In the genomic region with DNA sequence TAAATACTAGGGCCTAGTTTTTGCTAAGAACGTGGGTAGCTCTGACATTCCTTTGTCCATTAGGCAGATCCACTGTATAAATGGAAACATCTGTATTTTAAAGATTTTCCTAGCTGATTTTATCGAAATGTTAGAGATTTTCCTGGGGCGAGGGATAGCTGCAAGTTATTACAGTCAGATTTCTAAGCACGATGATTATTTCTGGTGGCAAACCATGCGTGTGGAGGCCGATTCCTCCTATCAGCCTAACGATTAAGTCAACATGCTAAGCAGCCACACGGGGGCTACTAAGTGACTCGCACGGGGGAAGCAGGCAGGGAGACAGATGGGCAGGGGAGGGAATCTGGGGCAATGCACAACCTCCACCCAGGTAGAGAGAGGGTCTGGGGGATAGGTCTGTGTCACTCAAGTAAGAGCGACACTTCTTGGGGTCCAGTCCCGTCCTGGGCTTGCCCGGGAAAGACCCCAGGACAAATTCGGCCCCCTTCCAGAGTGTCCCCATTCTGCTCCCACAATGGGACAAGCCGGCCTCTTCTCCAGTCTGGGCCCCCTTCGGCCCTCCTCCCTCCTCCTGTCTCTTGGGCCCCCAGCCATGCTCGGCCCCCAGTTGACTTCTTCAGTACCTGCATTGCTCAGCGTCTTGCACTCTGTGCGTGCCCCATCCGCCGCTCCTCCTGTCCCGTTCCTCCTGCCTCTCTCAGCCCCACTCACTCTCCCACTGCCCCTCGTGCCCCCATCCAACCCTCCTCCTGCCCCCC, we compare ENCODE assay signal across 8 cellular contexts. TPM values are rescaled to one million over a fixed set of nuclear protein-coding genes. Genes with fewer than 3 reads are reported as not detected.
A peak's percentile ranks its signal among the peaks of the same experiment; 100 is the strongest.
DNase-seq lines count a peak whose midpoint lies in the region; ATAC-seq and TF ChIP-seq lines count a peak whose summit lies in the region.

No MANE protein-coding gene starts in this region.

- peak overlapping the region; percentile 80 for H3K27ac ChIP-seq in ACC112 (ENCODE audit: low read depth, low read length)

- DNase-seq in NCI-H748 treated with DMSO at 0.1 percent for 48 hours (lab: John Stamatoyannopoulos, UW) (peak; percentile 52), endothelial cell (ENCODE audit: low spot score) (peak; percentile 57), midbrain (lab: John Stamatoyannopoulos, UW) (peak; percentile 41)
- peak; percentile 78 for DNase-seq in activated CD8-positive, alpha-beta memory T cell treated with anti-CD3 and anti-CD28 coated beads for 24 hours
- DNase-seq in stimulated activated CD8-positive, alpha-beta memory T cell treated with anti-CD3 and anti-CD28 coated beads, Interleukin-4, amount 100 ng/mL, for 24 hours (ENCODE audit: low read depth): peak; percentile 38

- peak overlapping the region; percentile 66 for H2AFZ ChIP-seq in ACC112 (ENCODE audit: low read length, unreplicated experiment)

- H3K4me3 ChIP-seq in ACC112 (ENCODE audit: low read depth, low read length): peak overlapping the region; percentile 96

- ATAC-seq in GM18502 (IDR thresholded peaks at IDR 0.05; ENCODE audit: poor library complexity, unreplicated experiment): peak; percentile 20
- ATAC-seq in HG03439 (IDR thresholded peaks at IDR 0.05; ENCODE audit: unreplicated experiment): peak; percentile 12

- H3K27me3 ChIP-seq in ACC112 (ENCODE audit: insufficient read depth, low read length): no peaks in the 10 kb centered on the region

- peak overlapping the region; percentile 94 for H3K4me3 Mint-ChIP-seq in endothelial cell (ENCODE audit: unreplicated experiment)

- H3K36me3 Mint-ChIP-seq in endothelial cell (ENCODE audit: low read depth, unreplicated experiment): no peaks in the 10 kb centered on the region

- peaks cover 2% of the 10 kb centered on the region for H3K27me3 Mint-ChIP-seq in endothelial cell (ENCODE audit: unreplicated experiment)

- H3K9me3 Mint-ChIP-seq in endothelial cell (ENCODE audit: unreplicated experiment): no peaks in the 10 kb centered on the region

- peaks cover 6% of the 10 kb centered on the region; the same call in 1 of the 2 replicates for H3K36me3 ChIP-seq in ACC112 (ENCODE audit: insufficient read depth, low read length)

- peaks cover 37% of the 10 kb centered on the region for H3K79me2 ChIP-seq in ACC112 (ENCODE audit: control insufficient read depth, insufficient read depth, low read length, unreplicated experiment)

- H3K27ac Mint-ChIP-seq in endothelial cell (ENCODE audit: unreplicated experiment): peak overlapping the region; percentile 45

- H3K4me1 Mint-ChIP-seq in endothelial cell (ENCODE audit: unreplicated experiment): peaks cover 9% of the 10 kb centered on the region

- TF ChIP-seq CTCF in endothelial cell (IDR thresholded peaks at IDR 0.05; ENCODE audit: unreplicated experiment): no peak

- peaks cover 20% of the 10 kb centered on the region for H3K4me1 ChIP-seq in ACC112 (ENCODE audit: control insufficient read depth, insufficient read depth, low read length, unreplicated experiment)

RNA-seq across cellular contexts. Expression of a gene that starts 0.6 kb away (rescaled TPM):
- total RNA-seq in endothelial cell (ENCODE audit: unreplicated experiment): 9.4 TPM

RNA-seq across cellular contexts. Expression of a gene that starts 41.2 kb away (rescaled TPM):
- 72.3 TPM for total RNA-seq in endothelial cell (ENCODE audit: unreplicated experiment)

RNA-seq across cellular contexts. Expression of a gene that starts 58.1 kb away (rescaled TPM):
- 46.8 TPM for total RNA-seq in endothelial cell (ENCODE audit: unreplicated experiment)

Comparison
In these comparisons a context has a peak if more than half of its experiments do, and no peak if none do; other contexts are left out.
1. Peak in every context shown above with its lines: DNase-seq, ATAC-seq, H3K4me3 ChIP-seq and H3K27ac ChIP-seq.